ENCODE assay signal across 8 cellular contexts in the genomic region with DNA sequence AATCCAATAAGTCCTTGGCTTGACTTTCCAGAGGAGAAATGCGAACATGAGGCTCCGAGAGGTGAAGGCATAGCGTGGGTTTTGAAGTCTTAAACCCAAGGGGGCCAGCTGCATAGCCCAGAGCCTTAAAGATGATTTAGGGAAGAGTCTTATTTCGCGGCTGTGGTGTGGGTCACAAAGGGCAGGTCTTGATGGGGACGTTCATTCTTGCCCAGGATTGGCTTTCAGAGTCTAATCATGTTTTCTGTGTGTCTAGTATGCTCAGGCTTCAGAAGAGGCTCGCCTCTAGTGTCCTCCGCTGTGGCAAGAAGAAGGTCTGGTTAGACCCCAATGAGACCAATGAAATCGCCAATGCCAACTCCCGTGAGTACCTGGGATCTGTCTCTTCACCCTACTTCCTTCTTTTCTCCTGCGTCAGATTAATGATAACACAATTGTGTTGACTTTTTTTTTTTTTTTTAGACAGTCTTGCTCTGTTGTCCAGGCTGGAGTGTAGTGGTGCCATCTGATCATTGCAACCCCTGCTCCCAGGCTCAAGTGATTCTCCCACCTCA. TPM values are rescaled to one million over a fixed set of nuclear protein-coding genes. Genes with fewer than 3 reads are reported as not detected.
DNase-seq lines count a peak whose midpoint lies in the region; ATAC-seq and TF ChIP-seq lines count a peak whose summit lies in the region.

No MANE protein-coding gene starts in this region.

- intact Hi-C loops in gastrocnemius medialis (cut with DNase I; ENCODE audit: low total_unique reads), result no loop called here

- H3K36me3 ChIP-seq in SJCRH30, result peaks cover 41% of the 10 kb centered on the region
- H3K36me3 ChIP-seq in gastrocnemius medialis, result peaks cover 0 to 42% of the 10 kb centered on the region in 2 donors

- no peak for DNase-seq in SJCRH30
- no peak for DNase-seq in fibroblast of mammary gland (ENCODE audit: low read depth)
- DNase-seq in gastrocnemius medialis, result no peak
- DNase-seq in omental fat pad (ENCODE audit: low spot score), result no peak

- TF ChIP-seq POLR2A in GM19099 (IDR thresholded peaks at IDR 0.05; ENCODE audit: extremely low read depth, insufficient read length, low read depth) (peak; percentile 22), gastrocnemius medialis (IDR thresholded peaks at IDR 0.05) (no peak)

- H3K27ac ChIP-seq in SJCRH30 (peak overlapping the region; percentile 99), gastrocnemius medialis (peak overlapping the region; percentile 87 to 99 (median 94))

- H3K27me3 ChIP-seq in SJCRH30, result no peaks in the 10 kb centered on the region
- no peaks in the 10 kb centered on the region for H3K27me3 ChIP-seq in gastrocnemius medialis

- TF ChIP-seq CTCF in fibroblast of mammary gland (conservative IDR thresholded peaks at IDR 0.05; ENCODE audit: control insufficient read depth, insufficient read depth, low read depth, low read length) (no peak), gastrocnemius medialis (IDR thresholded peaks at IDR 0.05 in 4 of 5, conservative IDR thresholded peaks at IDR 0.05 in 1 of 5) (no peak), omental fat pad (IDR thresholded peaks at IDR 0.05) (no peak)

- H3K4me1 ChIP-seq in SJCRH30 (peaks cover 8% of the 10 kb centered on the region), gastrocnemius medialis (peaks cover 31 to 32% of the 10 kb centered on the region in 2 donors)

- H3K4me3 ChIP-seq in SJCRH30 (peak overlapping the region; percentile 83), fibroblast of mammary gland (ENCODE audit: control insufficient read depth, low read depth, low read length) (peak overlapping the region; percentile 99), gastrocnemius medialis (peak overlapping the region; percentile 79 to 94 (median 84))

- in situ Hi-C loops in gastrocnemius medialis (cut with MboI; ENCODE audit: low sequenced_read_pairs in 4 of 4), result no loop called here

- ATAC-seq in gastrocnemius medialis (no peak), HG02981 (IDR thresholded peaks at IDR 0.05; ENCODE audit: unreplicated experiment) (no peak), HG03460 (IDR thresholded peaks at IDR 0.05; ENCODE audit: unreplicated experiment) (no peak), omental fat pad (ENCODE audit: low FRiP score) (no peak), HG03045 (IDR thresholded peaks at IDR 0.05; ENCODE audit: unreplicated experiment) (no peak)

- no peaks in the 10 kb centered on the region for H3K9me3 ChIP-seq in SJCRH30 (replicated peaks)
- no peaks in the 10 kb centered on the region for H3K9me3 ChIP-seq in gastrocnemius medialis

RNA-seq across cellular contexts. Expression of a gene that starts 1.0 kb away (rescaled TPM):
- total RNA-seq in SJCRH30 (2014; rRNA removed; shearing (Covaris generic)), result 2,386 and 2,441 TPM in 2 replicates
- 1,000 to 10,000 TPM; 1,960 to 2,584 (median 2,358) TPM for total RNA-seq in gastrocnemius medialis
- 1,000 to 10,000 TPM; 2,414 to 2,833 (median 2,579) TPM for total RNA-seq in omental fat pad

RNA-seq across cellular contexts. Expression of a gene that starts 3.6 kb away (rescaled TPM):
- 4.6 and 8.3 TPM in 2 replicates for total RNA-seq in SJCRH30 (2014; rRNA removed; shearing (Covaris generic))
- total RNA-seq in gastrocnemius medialis, result 100 to 1,000 TPM; 236 to 432 (median 340) TPM
- total RNA-seq in omental fat pad, result 1 to 10 TPM; 3.2 to 3.7 (median 3.5) TPM

RNA-seq across cellular contexts. Expression of a gene that starts 24.7 kb away (rescaled TPM):
- total RNA-seq in SJCRH30 (2014; rRNA removed; shearing (Covaris generic)), result not detected in 2 replicates
- total RNA-seq in gastrocnemius medialis (not detected), omental fat pad (under 1 TPM in 2 of 4 donors, not detected in 2; 0.56 to 0.60 TPM)

RNA-seq across cellular contexts. Expression of a gene that starts 35.1 kb away (rescaled TPM):
- not detected in 2 replicates for total RNA-seq in SJCRH30 (2014; rRNA removed; shearing (Covaris generic))
- under 1 TPM in 2 of 4 donors, not detected in 2; 0.20 to 0.22 TPM for total RNA-seq in gastrocnemius medialis
- total RNA-seq in omental fat pad, result not detected

RNA-seq across cellular contexts. Expression of a gene that starts 49.6 kb away (rescaled TPM):
- total RNA-seq in SJCRH30 (2014; rRNA removed; shearing (Covaris generic)), result 0.06 TPM in 1 of 2 replicates, not detected in the other
- 1 to 10 TPM in 3 of 4 donors, under 1 TPM in 1; 0.49 to 4.5 (median 2.4) TPM for total RNA-seq in gastrocnemius medialis
- total RNA-seq in omental fat pad, result 10 to 100 TPM in 2 of 4 donors, 1 to 10 TPM in 2; 6.5 to 21.6 (median 9.1) TPM

Comparison
In these comparisons a context has a peak if more than half of its experiments do, and no peak if none do; other contexts are left out.
1. RNA of a gene that starts 3.6 kb away (total RNA-seq): 236 to 432 TPM in gastrocnemius medialis; 4.6 to 8.3 TPM in SJCRH30 and 3.2 to 3.7 TPM in omental fat pad; every median in the first group is over 10 times any median in the second.
2. Peak in every context shown above with its lines, with median percentiles within 50 percentile points of each other: H3K4me3 ChIP-seq.